Comparison of ENCODE assay signal across 10 cellular contexts in the genomic region with DNA sequence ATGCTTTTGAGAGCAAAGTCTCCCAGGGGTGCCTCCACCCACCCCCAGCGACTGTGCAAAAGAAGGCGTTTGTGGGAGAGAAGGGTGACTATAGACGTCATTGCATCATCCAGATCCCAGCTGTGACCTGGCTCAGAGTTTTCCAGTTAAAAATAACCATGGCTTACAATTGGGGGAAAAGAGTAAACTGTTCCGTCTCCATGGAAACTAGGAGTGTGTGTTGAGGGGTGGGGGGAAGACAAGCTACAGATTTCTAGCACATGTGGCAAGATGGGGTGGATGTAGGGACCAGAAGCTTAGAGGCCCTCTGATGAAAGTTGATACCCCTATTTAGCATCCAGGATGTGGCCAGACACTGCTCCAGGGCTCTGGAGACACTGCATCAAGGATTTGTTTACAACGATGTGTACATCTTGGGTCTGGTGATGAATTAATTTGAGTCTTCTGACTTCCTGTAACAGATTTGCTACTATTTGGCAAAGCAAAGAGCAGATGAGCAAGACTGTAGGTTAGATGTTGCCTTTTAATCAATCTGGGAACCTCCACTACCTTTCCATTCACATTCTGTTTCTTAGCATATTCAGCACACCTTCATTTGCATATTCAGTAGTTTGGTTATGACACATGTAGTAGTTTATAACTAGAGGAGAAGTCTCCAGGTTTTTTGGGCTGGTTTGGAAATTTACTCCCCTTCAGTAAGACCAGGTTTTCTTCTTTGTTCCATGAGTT. TPM values are rescaled to one million over a fixed set of nuclear protein-coding genes. Genes with fewer than 3 reads are reported as not detected.
A peak's percentile ranks its signal among the peaks of the same experiment; 100 is the strongest.
DNase-seq lines count a peak whose midpoint lies in the region; ATAC-seq, FAIRE-seq and TF ChIP-seq lines count a peak whose summit lies in the region.
"Had no signal": no experiment of that assay in that cellular context is flagged by ENCODE, and none has a peak within 500 bp of the region (broad histone marks: within the 10 kb centered on the region; RNA-seq: fewer than 3 reads in every experiment).

No MANE protein-coding gene starts in this region.

- DNase-seq in A172 (ENCODE audit: low spot score), result peak; percentile 55
- no peak for DNase-seq in GM12891 (ENCODE audit: insufficient read length, low spot score)
- peak; percentile 55 for DNase-seq in SK-N-DZ (ENCODE audit: low spot score)
- DNase-seq in hepatocyte (ENCODE audit: low spot score), result peak; percentile 71
- DNase-seq in kidney glomerular epithelial cell (lab: John Stamatoyannopoulos, UW), result no peak
- DNase-seq in activated effector memory CD4-positive, alpha-beta T cell treated with anti-CD3 and anti-CD28 coated beads, Interleukin-2, amount 50 U/mL, for 16 hours, result no peak
- no peak for DNase-seq in naive thymus-derived CD8-positive, alpha-beta T cell
- DNase-seq: small intestine had no signal

- FAIRE-seq in GM12891 (lab: Jason Lieb, UNC), result no peak
- FAIRE-seq: endothelial cell of umbilical vein, small intestine had no signal

- no peak overlapping the region for H3K27ac Mint-ChIP-seq in naive thymus-derived CD8-positive, alpha-beta T cell

- H3K27me3 ChIP-seq in hepatocyte, result no peaks in the 10 kb centered on the region

- no peak for ATAC-seq in GM19452 (IDR thresholded peaks at IDR 0.05; ENCODE audit: unreplicated experiment)
- ATAC-seq in naive thymus-derived CD8-positive, alpha-beta T cell, result no peak

- H3K27me3 Mint-ChIP-seq in naive thymus-derived CD8-positive, alpha-beta T cell, result no peaks in the 10 kb centered on the region

- H3K9me3 Mint-ChIP-seq in naive thymus-derived CD8-positive, alpha-beta T cell, result no peaks in the 10 kb centered on the region

- H3K4me1 Mint-ChIP-seq in naive thymus-derived CD8-positive, alpha-beta T cell, result peaks cover 2 to 8% (median 6%) of the 10 kb centered on the region in 4 donors

- H3K27ac ChIP-seq in hepatocyte, result peak overlapping the region; percentile 69

- no peaks in the 10 kb centered on the region for H3K9me3 ChIP-seq in hepatocyte (ENCODE audit: low read depth)

- no peak for TF ChIP-seq POLR2A in GM12891 (IDR thresholded peaks at IDR 0.05; ENCODE audit: low read depth, low read length)

- H3K79me2 ChIP-seq in hepatocyte, result no peaks in the 10 kb centered on the region

- no peak overlapping the region for H3K4me3 Mint-ChIP-seq in naive thymus-derived CD8-positive, alpha-beta T cell

- H4K20me1 ChIP-seq in hepatocyte (ENCODE audit: insufficient read depth, poor library complexity, severe bottlenecking), result no peaks in the 10 kb centered on the region

- peaks cover 0 to 16% (median 2%) of the 10 kb centered on the region in 3 donors for H3K36me3 Mint-ChIP-seq in naive thymus-derived CD8-positive, alpha-beta T cell

- WGBS in hepatocyte (ENCODE audit: low lambda C conversion rate, missing lambda C conversion rate), result 54% methylated on average over 5 of the region's 5 CpGs

- POLR2A ChIA-PET in naive thymus-derived CD8-positive, alpha-beta T cell (lab: Charles Lee), result no interaction called here

- peak overlapping the region; percentile 34 for H3K4me2 ChIP-seq in hepatocyte

- H3K9me2 ChIP-seq in hepatocyte (replicated peaks; ENCODE audit: insufficient read depth), result no peaks in the 10 kb centered on the region

- H3K36me3 ChIP-seq in hepatocyte (replicated peaks; ENCODE audit: insufficient read depth, low read depth), result no peaks in the 10 kb centered on the region

- no peak overlapping the region for H2AFZ ChIP-seq in hepatocyte

- H3K4me1 ChIP-seq in hepatocyte (ENCODE audit: insufficient read depth), result peaks cover 22% of the 10 kb centered on the region

- TF ChIP-seq CTCF in hepatocyte (IDR thresholded peaks at IDR 0.05; ENCODE audit: poor library complexity), result no peak

- H3K4me3 ChIP-seq in hepatocyte, result no peak overlapping the region

TF ChIP-seq in GM12891, 5 proteins besides CTCF, POLR2A, EP300 and RAD21:
- TF ChIP-seq POU2F2 (IDR thresholded peaks at IDR 0.05; ENCODE audit: low read depth, low read length) (peak; percentile 79), TAF1 (IDR thresholded peaks at IDR 0.05; ENCODE audit: low read depth, low read length) (no peak), PAX5 (IDR thresholded peaks at IDR 0.05; ENCODE audit: insufficient read depth, low read length, severe bottlenecking) (no peak)

RNA-seq across cellular contexts. Expression of gene DUSP14, which starts 6.2 kb away (rescaled TPM):
- total RNA-seq in A172 (2014; rRNA removed; shearing (Covaris generic)), result 124 and 151 TPM in 2 replicates
- 9.2 TPM for polyA plus RNA-seq in GM12891 (2012; ENCODE audit: low read depth, missing spikeins)
- polyA plus RNA-seq in SK-N-DZ (2014; cell fraction: cytosol; rRNA removed), result 28.4 and 29.4 TPM in 2 replicates
- 9.5 and 13.2 TPM in 2 replicates for polyA plus RNA-seq in SK-N-DZ (2014; cell fraction: nucleus; rRNA removed)
- total RNA-seq in hepatocyte, result 28.8 and 31.1 TPM in 2 replicates
- 30.1 and 33.3 TPM in 2 replicates for polyA plus RNA-seq in hepatocyte
- total RNA-seq in naive thymus-derived CD8-positive, alpha-beta T cell, result 1 to 10 TPM; 6.8 to 6.9 TPM
- polyA plus RNA-seq in naive thymus-derived CD8-positive, alpha-beta T cell, result 10 to 100 TPM; 13.8 to 17.4 (median 14.3) TPM

Comparison
In these comparisons a context has a peak if more than half of its experiments do, and no peak if none do; other contexts are left out.
1. DNase-seq: peak in A172 (single experiment), SK-N-DZ (single experiment) and hepatocyte (single experiment); none in GM12891 (single experiment), kidney glomerular epithelial cell (single experiment), activated effector memory CD4-positive, alpha-beta T cell treated with anti-CD3 and anti-CD28 coated beads, Interleukin-2, amount 50 U/mL, for 16 hours (single experiment) and naive thymus-derived CD8-positive, alpha-beta T cell (0 of 10).